In the genomic region with DNA sequence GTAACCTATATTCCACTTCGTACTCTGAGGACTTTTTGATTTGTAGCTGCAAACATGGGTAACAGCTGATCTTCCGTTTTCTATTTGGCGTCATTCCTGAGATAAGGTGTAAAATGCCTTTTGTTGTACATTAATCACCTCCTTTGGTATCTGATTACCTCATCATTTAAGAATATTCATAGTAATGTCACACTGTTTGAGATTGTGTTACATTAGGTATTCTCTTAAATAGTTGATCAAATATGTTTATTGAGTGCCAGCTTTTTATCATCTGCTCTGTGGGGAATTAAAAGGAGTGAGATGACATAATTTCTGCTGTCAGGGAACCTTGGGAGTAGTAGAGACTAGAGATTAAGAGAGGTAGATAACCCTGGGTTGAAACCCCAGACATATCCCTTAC, we compare ENCODE assay signal across 1 cellular context.
TF ChIP-seq lines count a peak whose summit lies in the region.

No MANE protein-coding gene starts in this region.

TF ChIP-seq in HEK293, 187 proteins besides CTCF, POLR2A, EP300 and RAD21 (continued from another document and continues in another):
- TF ChIP-seq, protein P1, sequence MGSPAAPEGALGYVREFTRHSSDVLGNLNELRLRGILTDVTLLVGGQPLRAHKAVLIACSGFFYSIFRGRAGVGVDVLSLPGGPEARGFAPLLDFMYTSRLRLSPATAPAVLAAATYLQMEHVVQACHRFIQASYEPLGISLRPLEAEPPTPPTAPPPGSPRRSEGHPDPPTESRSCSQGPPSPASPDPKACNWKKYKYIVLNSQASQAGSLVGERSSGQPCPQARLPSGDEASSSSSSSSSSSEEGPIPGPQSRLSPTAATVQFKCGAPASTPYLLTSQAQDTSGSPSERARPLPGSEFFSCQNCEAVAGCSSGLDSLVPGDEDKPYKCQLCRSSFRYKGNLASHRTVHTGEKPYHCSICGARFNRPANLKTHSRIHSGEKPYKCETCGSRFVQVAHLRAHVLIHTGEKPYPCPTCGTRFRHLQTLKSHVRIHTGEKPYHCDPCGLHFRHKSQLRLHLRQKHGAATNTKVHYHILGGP (tag by site-specific recombination; IDR thresholded peaks at IDR 0.05), result no peak
- TF ChIP-seq ZNF133 (tag by site-specific recombination; IDR thresholded peaks at IDR 0.05), result no peak
- TF ChIP-seq ZNF48 (tag by site-specific recombination; IDR thresholded peaks at IDR 0.05), result no peak
- TF ChIP-seq ZNF777 (tag by site-specific recombination; IDR thresholded peaks at IDR 0.05; ENCODE audit: borderline replicate concordance), result no peak
- TF ChIP-seq ZNF585B (tag by site-specific recombination; IDR thresholded peaks at IDR 0.05), result no peak
- TF ChIP-seq ZNF776 (tag by site-specific recombination; IDR thresholded peaks at IDR 0.05; ENCODE audit: borderline replicate concordance), result no peak
- TF ChIP-seq ZNF292 (tag by site-specific recombination; IDR thresholded peaks at IDR 0.05; ENCODE audit: borderline replicate concordance, low read depth), result no peak
- TF ChIP-seq ZNF629 (tag by site-specific recombination; IDR thresholded peaks at IDR 0.05), result peak; percentile 96
- TF ChIP-seq ZNF626 (tag by site-specific recombination; IDR thresholded peaks at IDR 0.05), result no peak
- TF ChIP-seq ZNF248 (tag by site-specific recombination; IDR thresholded peaks at IDR 0.05), result no peak
- no peak for TF ChIP-seq ZSCAN30 (tag by site-specific recombination; IDR thresholded peaks at IDR 0.05)
- TF ChIP-seq ZNF311 (tag by site-specific recombination; IDR thresholded peaks at IDR 0.05; ENCODE audit: borderline replicate concordance), result no peak
- no peak for TF ChIP-seq ZNF202 (tag by site-specific recombination; IDR thresholded peaks at IDR 0.05; ENCODE audit: borderline replicate concordance)
- TF ChIP-seq KLF1 (tag by site-specific recombination; IDR thresholded peaks at IDR 0.05), result no peak
- 0 out of 2 replicates have a peak, but pooled peaks have one; percentile 26 for TF ChIP-seq ZSCAN23 (tag by site-specific recombination; IDR thresholded peaks at IDR 0.05)
- TF ChIP-seq TRIM28 (IDR thresholded peaks at IDR 0.05; ENCODE audit: borderline replicate concordance, low read length), result no peak
- TF ChIP-seq ZNF354C (tag by site-specific recombination; IDR thresholded peaks at IDR 0.05; ENCODE audit: borderline replicate concordance, low read depth), result no peak
- no peak for TF ChIP-seq ZNF624 (tag by site-specific recombination; IDR thresholded peaks at IDR 0.05)
- no peak for TF ChIP-seq ZBTB6 (tag by site-specific recombination; IDR thresholded peaks at IDR 0.05)
- TF ChIP-seq ZNF600 (tag by site-specific recombination; IDR thresholded peaks at IDR 0.05), result no peak
- TF ChIP-seq SETDB1 (IDR thresholded peaks at IDR 0.05; ENCODE audit: insufficient read length, low read length), result no peak
- no peak for TF ChIP-seq ZNF169 (tag by site-specific recombination; IDR thresholded peaks at IDR 0.05)
- TF ChIP-seq, protein P2, sequence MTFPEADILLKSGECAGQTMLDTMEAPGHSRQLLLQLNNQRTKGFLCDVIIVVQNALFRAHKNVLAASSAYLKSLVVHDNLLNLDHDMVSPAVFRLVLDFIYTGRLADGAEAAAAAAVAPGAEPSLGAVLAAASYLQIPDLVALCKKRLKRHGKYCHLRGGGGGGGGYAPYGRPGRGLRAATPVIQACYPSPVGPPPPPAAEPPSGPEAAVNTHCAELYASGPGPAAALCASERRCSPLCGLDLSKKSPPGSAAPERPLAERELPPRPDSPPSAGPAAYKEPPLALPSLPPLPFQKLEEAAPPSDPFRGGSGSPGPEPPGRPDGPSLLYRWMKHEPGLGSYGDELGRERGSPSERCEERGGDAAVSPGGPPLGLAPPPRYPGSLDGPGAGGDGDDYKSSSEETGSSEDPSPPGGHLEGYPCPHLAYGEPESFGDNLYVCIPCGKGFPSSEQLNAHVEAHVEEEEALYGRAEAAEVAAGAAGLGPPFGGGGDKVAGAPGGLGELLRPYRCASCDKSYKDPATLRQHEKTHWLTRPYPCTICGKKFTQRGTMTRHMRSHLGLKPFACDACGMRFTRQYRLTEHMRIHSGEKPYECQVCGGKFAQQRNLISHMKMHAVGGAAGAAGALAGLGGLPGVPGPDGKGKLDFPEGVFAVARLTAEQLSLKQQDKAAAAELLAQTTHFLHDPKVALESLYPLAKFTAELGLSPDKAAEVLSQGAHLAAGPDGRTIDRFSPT (tag by site-specific recombination; IDR thresholded peaks at IDR 0.05), result peak; percentile 81
- TF ChIP-seq GFI1B (tag by site-specific recombination; IDR thresholded peaks at IDR 0.05), result no peak
- TF ChIP-seq ZBTB20 (tag by site-specific recombination; IDR thresholded peaks at IDR 0.05), result no peak
- TF ChIP-seq ZSCAN5A (tag by site-specific recombination; IDR thresholded peaks at IDR 0.05), result no peak
- TF ChIP-seq ZNF324 (tag by site-specific recombination; IDR thresholded peaks at IDR 0.05), result no peak
- peak; percentile 55 for TF ChIP-seq FEZF1 (tag by site-specific recombination; IDR thresholded peaks at IDR 0.05)
- TF ChIP-seq ZNF610 (tag by site-specific recombination; IDR thresholded peaks at IDR 0.05; ENCODE audit: borderline replicate concordance), result no peak
- no peak for TF ChIP-seq AEBP2 (tag by site-specific recombination; IDR thresholded peaks at IDR 0.05; ENCODE audit: borderline replicate concordance)
- no peak for TF ChIP-seq ZNF621 (tag by site-specific recombination; IDR thresholded peaks at IDR 0.05)
- no peak for TF ChIP-seq ZNF561 (tag by site-specific recombination; IDR thresholded peaks at IDR 0.05; ENCODE audit: borderline replicate concordance)
- TF ChIP-seq, protein P3, sequence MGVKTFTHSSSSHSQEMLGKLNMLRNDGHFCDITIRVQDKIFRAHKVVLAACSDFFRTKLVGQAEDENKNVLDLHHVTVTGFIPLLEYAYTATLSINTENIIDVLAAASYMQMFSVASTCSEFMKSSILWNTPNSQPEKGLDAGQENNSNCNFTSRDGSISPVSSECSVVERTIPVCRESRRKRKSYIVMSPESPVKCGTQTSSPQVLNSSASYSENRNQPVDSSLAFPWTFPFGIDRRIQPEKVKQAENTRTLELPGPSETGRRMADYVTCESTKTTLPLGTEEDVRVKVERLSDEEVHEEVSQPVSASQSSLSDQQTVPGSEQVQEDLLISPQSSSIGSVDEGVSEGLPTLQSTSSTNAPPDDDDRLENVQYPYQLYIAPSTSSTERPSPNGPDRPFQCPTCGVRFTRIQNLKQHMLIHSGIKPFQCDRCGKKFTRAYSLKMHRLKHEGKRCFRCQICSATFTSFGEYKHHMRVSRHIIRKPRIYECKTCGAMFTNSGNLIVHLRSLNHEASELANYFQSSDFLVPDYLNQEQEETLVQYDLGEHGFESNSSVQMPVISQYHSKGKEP (tag by site-specific recombination; IDR thresholded peaks at IDR 0.05), result no peak
- TF ChIP-seq ZNF654 (tag by site-specific recombination; IDR thresholded peaks at IDR 0.05; ENCODE audit: low read depth), result no peak
- TF ChIP-seq ZBTB17 (tag by site-specific recombination; IDR thresholded peaks at IDR 0.05), result no peak; the same call in 1 of the 2 replicates
- no peak for TF ChIP-seq ZNF239 (tag by site-specific recombination; IDR thresholded peaks at IDR 0.05)
- TF ChIP-seq ZNF138 (tag by site-specific recombination; IDR thresholded peaks at IDR 0.05; ENCODE audit: borderline replicate concordance), result no peak
- TF ChIP-seq, protein P4, sequence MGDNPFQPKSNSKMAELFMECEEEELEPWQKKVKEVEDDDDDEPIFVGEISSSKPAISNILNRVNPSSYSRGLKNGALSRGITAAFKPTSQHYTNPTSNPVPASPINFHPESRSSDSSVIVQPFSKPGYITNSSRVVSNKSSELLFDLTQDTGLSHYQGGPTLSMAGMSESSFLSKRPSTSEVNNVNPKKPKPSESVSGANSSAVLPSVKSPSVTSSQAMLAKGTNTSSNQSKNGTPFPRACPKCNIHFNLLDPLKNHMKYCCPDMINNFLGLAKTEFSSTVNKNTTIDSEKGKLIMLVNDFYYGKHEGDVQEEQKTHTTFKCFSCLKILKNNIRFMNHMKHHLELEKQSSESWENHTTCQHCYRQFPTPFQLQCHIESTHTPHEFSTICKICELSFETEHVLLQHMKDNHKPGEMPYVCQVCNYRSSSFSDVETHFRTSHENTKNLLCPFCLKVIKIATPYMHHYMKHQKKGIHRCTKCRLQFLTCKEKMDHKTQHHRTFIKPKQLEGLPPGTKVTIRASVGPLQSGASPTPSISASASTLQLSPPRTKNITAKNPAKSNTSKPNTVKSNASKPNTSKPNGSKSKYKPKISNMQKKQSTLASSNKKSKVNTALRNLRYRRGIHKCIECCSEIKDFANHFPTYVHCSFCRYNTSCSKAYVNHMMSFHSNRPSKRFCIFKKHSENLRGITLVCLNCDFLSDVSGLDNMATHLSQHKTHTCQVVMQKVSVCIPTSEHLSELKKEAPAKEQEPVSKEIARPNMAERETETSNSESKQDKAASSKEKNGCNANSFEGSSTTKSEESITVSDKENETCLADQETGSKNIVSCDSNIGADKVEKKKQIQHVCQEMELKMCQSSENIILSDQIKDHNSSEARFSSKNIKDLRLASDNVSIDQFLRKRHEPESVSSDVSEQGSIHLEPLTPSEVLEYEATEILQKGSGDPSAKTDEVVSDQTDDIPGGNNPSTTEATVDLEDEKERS (tag by site-specific recombination; IDR thresholded peaks at IDR 0.05), result no peak
- no peak for TF ChIP-seq HOXA7 (CRISPR knock-in tag; IDR thresholded peaks at IDR 0.05; ENCODE audit: borderline replicate concordance)
- TF ChIP-seq ZNF660 (tag by site-specific recombination; IDR thresholded peaks at IDR 0.05), result no peak
- TF ChIP-seq ZNF623 (tag by site-specific recombination; IDR thresholded peaks at IDR 0.05), result 0 out of 2 replicates have a peak, but pooled peaks have one; percentile 13
- TF ChIP-seq ZNF2 (tag by site-specific recombination; IDR thresholded peaks at IDR 0.05), result no peak
- no peak for TF ChIP-seq ZNF580 (tag by site-specific recombination; IDR thresholded peaks at IDR 0.05)
- TF ChIP-seq PRDM10 (tag by site-specific recombination; IDR thresholded peaks at IDR 0.05), result 0 out of 2 replicates have a peak, but pooled peaks have one; percentile 34
- no peak for TF ChIP-seq PBX3 (CRISPR knock-in tag; IDR thresholded peaks at IDR 0.05)
- 0 out of 2 replicates have a peak, but pooled peaks have one; percentile 29 for TF ChIP-seq ZNF558 (tag by site-specific recombination; IDR thresholded peaks at IDR 0.05)
